Comparison of ENCODE assay signal across 8 cellular contexts in genomic region chr10:95289921-95290421, GRCh38. TPM values are rescaled to one million over a fixed set of nuclear protein-coding genes. Genes with fewer than 3 reads are reported as not detected.
DNase-seq lines count a peak whose midpoint lies in the region; ATAC-seq, FAIRE-seq and TF ChIP-seq lines count a peak whose summit lies in the region.

No MANE protein-coding gene starts in this region.

- no peak for TF ChIP-seq POLR2A in esophagus muscularis mucosa (IDR thresholded peaks at IDR 0.05; ENCODE audit: low read depth)
- no peak for TF ChIP-seq POLR2A in H54 (IDR thresholded peaks at IDR 0.05; ENCODE audit: low read depth, low read length)

- H4K91ac ChIP-seq in trophoblast cell (ENCODE audit: low read depth, low read length), result peak overlapping the region; percentile 98

- ATAC-seq in HG03097 (IDR thresholded peaks at IDR 0.05; ENCODE audit: low FRiP score, unreplicated experiment) (no peak), HG03432 (IDR thresholded peaks at IDR 0.05; ENCODE audit: unreplicated experiment) (no peak)

- H3K79me2 ChIP-seq in DOHH2 (ENCODE audit: control insufficient read depth, low read length) (peaks cover 55% of the 10 kb centered on the region), trophoblast cell (ENCODE audit: control insufficient read depth, insufficient read depth, low read length, poor library complexity) (peaks cover 24% of the 10 kb centered on the region), Karpas-422 (ENCODE audit: low read length) (no peaks in the 10 kb centered on the region)

- no peak overlapping the region for H3K23ac ChIP-seq in trophoblast cell (ENCODE audit: low read length)

- peak overlapping the region; percentile 99 for H2AFZ ChIP-seq in trophoblast cell (ENCODE audit: insufficient read depth, low read length, poor library complexity)
- H2AFZ ChIP-seq in Karpas-422 (ENCODE audit: low read length), result no peak overlapping the region

- H3K18ac ChIP-seq in trophoblast cell (ENCODE audit: low read length), result peak overlapping the region; percentile 85

- intact Hi-C loops in esophagus muscularis mucosa (cut with DNase I), result loop anchor here (5.0 kb wide), 1 partner anchor 43 kb away; no protein-coding TSS in a partner anchor

- H3K79me1 ChIP-seq in trophoblast cell (ENCODE audit: low read length), result peaks cover 24% of the 10 kb centered on the region

- H2BK120ac ChIP-seq in trophoblast cell (ENCODE audit: insufficient read depth, low read length, poor library complexity), result peak overlapping the region; percentile 100

- H4K20me1 ChIP-seq in DOHH2 (ENCODE audit: control insufficient read depth, insufficient read depth, low read depth, low read length), result peaks cover 6% of the 10 kb centered on the region; the same call in 1 of the 2 replicates
- H4K20me1 ChIP-seq in Karpas-422 (ENCODE audit: insufficient read depth, low read depth, low read length), result no peaks in the 10 kb centered on the region

- H3K9me3 ChIP-seq in DOHH2 (ENCODE audit: control insufficient read depth, insufficient read depth, low read length) (no peaks in the 10 kb centered on the region), esophagus muscularis mucosa (no peaks in the 10 kb centered on the region), trophoblast cell (ENCODE audit: insufficient read depth, low read depth, low read length) (peaks cover 3% of the 10 kb centered on the region), Karpas-422 (ENCODE audit: low read length) (no peaks in the 10 kb centered on the region)

- H3K4me1 ChIP-seq in DOHH2 (ENCODE audit: control insufficient read depth, low read length) (peaks cover 75% of the 10 kb centered on the region), esophagus muscularis mucosa (peaks cover 24 to 39% (median 31%) of the 10 kb centered on the region in 4 donors), trophoblast cell (ENCODE audit: control insufficient read depth in 1 of 2, insufficient read depth in 2 of 2, low read length in 2 of 2) (peaks cover 17 to 28% of the 10 kb centered on the region in 2 experiments), Karpas-422 (ENCODE audit: low read length) (peaks cover 20% of the 10 kb centered on the region)

- H3K36me3 ChIP-seq in DOHH2 (ENCODE audit: control insufficient read depth, low read length) (peaks cover 12% of the 10 kb centered on the region), esophagus muscularis mucosa (no peaks in the 10 kb centered on the region), trophoblast cell (ENCODE audit: control insufficient read depth in 1 of 2, insufficient read depth in 2 of 2, low read length in 2 of 2) (no peaks in the 10 kb centered on the region), Karpas-422 (ENCODE audit: insufficient read depth, low read length) (no peaks in the 10 kb centered on the region)

- peak overlapping the region; percentile 96 for H3K4me2 ChIP-seq in DOHH2 (ENCODE audit: low read length)
- peak overlapping the region; percentile 90 for H3K4me2 ChIP-seq in trophoblast cell (ENCODE audit: low read length)
- H3K4me2 ChIP-seq in Karpas-422 (ENCODE audit: low read depth, low read length, poor library complexity, severe bottlenecking), result no peak overlapping the region

- WGBS in esophagus muscularis mucosa, result 46% methylated on average over 13 of the region's 14 CpGs
- WGBS in trophoblast cell (ENCODE audit: extremely low coverage, insufficient coverage, insufficient read length), result no CpG with 5 or more reads among the region's 14 CpGs

- TF ChIP-seq CTCF in DOHH2 (IDR thresholded peaks at IDR 0.05; ENCODE audit: low read depth, low read length, poor library complexity, severe bottlenecking) (no peak), esophagus muscularis mucosa (IDR thresholded peaks at IDR 0.05) (no peak)

- DNase-seq in OCI-M1 (lab: John Stamatoyannopoulos, UW) (peak; percentile 60), esophagus muscularis mucosa (ENCODE audit: extremely low spot score) (no peak), trophoblast cell (peak in 1 of 2 donors; percentile 13), Karpas-422 (no peak), H54 (ENCODE audit: insufficient read length, low spot score) (no peak)

- H3K4me3 ChIP-seq in DOHH2 (ENCODE audit: low read length) (peak overlapping the region; percentile 88), esophagus muscularis mucosa (peak overlapping the region; percentile 76 to 91 (median 82)), trophoblast cell (ENCODE audit: low read depth, low read length) (peak overlapping the region; percentile 95), Karpas-422 (ENCODE audit: low read length) (no peak overlapping the region)

- H4K8ac ChIP-seq in trophoblast cell (ENCODE audit: low read depth, low read length), result peak overlapping the region; percentile 51

- peak overlapping the region; percentile 66 for H3K4ac ChIP-seq in trophoblast cell (ENCODE audit: low read depth, low read length)

- H3K27ac ChIP-seq in DOHH2 (ENCODE audit: low read depth, low read length) (no peak overlapping the region; the same call in 1 of the 2 replicates), esophagus muscularis mucosa (replicated peaks in 1 of 4) (peak overlapping the region; percentile 77 to 86 (median 81)), trophoblast cell (ENCODE audit: low read depth, low read length) (peak overlapping the region; percentile 72), Karpas-422 (ENCODE audit: low read length) (no peak overlapping the region)

- H2BK12ac ChIP-seq in trophoblast cell (ENCODE audit: low read length), result peak overlapping the region; percentile 1

- FAIRE-seq in H54 (lab: Jason Lieb, UNC), result no peak

- peak overlapping the region; percentile 5 for H4K12ac ChIP-seq in trophoblast cell (ENCODE audit: low read depth, low read length)

- peak overlapping the region; percentile 98 for H2BK5ac ChIP-seq in trophoblast cell (ENCODE audit: low read depth, low read length, poor library complexity)

- peaks cover 23% of the 10 kb centered on the region for H3F3A ChIP-seq in DOHH2 (ENCODE audit: control insufficient read depth, insufficient read depth)

- no peak overlapping the region for H2AK5ac ChIP-seq in trophoblast cell (ENCODE audit: low read length)

- no peaks in the 10 kb centered on the region for H3K9me2 ChIP-seq in DOHH2 (replicated peaks; ENCODE audit: control insufficient read depth, low read length)
- no peaks in the 10 kb centered on the region for H3K9me2 ChIP-seq in Karpas-422 (replicated peaks; ENCODE audit: insufficient read depth, low read length)

- H3K9ac ChIP-seq in trophoblast cell (ENCODE audit: low read length), result peak overlapping the region; percentile 95
- H3K9ac ChIP-seq in Karpas-422 (ENCODE audit: low read length), result no peak overlapping the region

- peak overlapping the region; percentile 100 for H3K14ac ChIP-seq in trophoblast cell (ENCODE audit: low read length)

- H3K27me3 ChIP-seq in DOHH2 (ENCODE audit: control insufficient read depth, low read length) (no peaks in the 10 kb centered on the region), esophagus muscularis mucosa (peaks cover 0 to 23% (median 8%) of the 10 kb centered on the region in 4 donors), trophoblast cell (ENCODE audit: insufficient read depth, low read length) (no peaks in the 10 kb centered on the region), Karpas-422 (ENCODE audit: low read length) (no peaks in the 10 kb centered on the region)

- TF ChIP-seq EP300 in esophagus muscularis mucosa (IDR thresholded peaks at IDR 0.05), result no peak

RNA-seq across cellular contexts. Expression of gene PDLIM1, which starts 0.8 kb away (rescaled TPM):
- 10 to 100 TPM; 40.7 to 86.8 (median 83.4) TPM for total RNA-seq in esophagus muscularis mucosa
- polyA plus RNA-seq in trophoblast cell (2013), result 338 and 355 TPM in 2 replicates
- total RNA-seq in Karpas-422 (2014; rRNA removed; shearing (Covaris generic); ENCODE audit: low replicate concordance), result 0.22 and 0.54 TPM in 2 replicates

Comparison
In these comparisons a context has a peak if more than half of its experiments do, and no peak if none do; other contexts are left out.
1. H3K27ac ChIP-seq: peak in esophagus muscularis mucosa (4 of 4) and trophoblast cell (single experiment); none in DOHH2 (single experiment) and Karpas-422 (single experiment).
2. RNA of gene PDLIM1, which starts 0.8 kb away (total RNA-seq): 40.7 to 86.8 TPM in esophagus muscularis mucosa; 0.22 to 0.54 TPM in Karpas-422; every median in the first group is over 10 times any median in the second.